ENCODE assay signal across 1 cellular context in genomic region chr1:245094954-245095353, GRCh38.
TF ChIP-seq lines count a peak whose summit lies in the region.

No MANE protein-coding gene starts in this region.

TF ChIP-seq in HepG2, 621 proteins besides CTCF, POLR2A, EP300 and RAD21 (continued from another document and continues in another):
- TF ChIP-seq FOSL2 (CRISPR knock-in tag; IDR thresholded peaks at IDR 0.05): peak; percentile 57; the same call in 1 of the 2 replicates
- no peak for TF ChIP-seq NR2F6 (IDR thresholded peaks at IDR 0.05)
- peak; percentile 64 for TF ChIP-seq NR2F6 (CRISPR knock-in tag; IDR thresholded peaks at IDR 0.05)
- TF ChIP-seq NKX3-1 (CRISPR knock-in tag; IDR thresholded peaks at IDR 0.05): no peak
- TF ChIP-seq YEATS2 (CRISPR knock-in tag; IDR thresholded peaks at IDR 0.05; ENCODE audit: borderline replicate concordance): 0 out of 2 replicates have a peak, but pooled peaks have one; percentile 45
- TF ChIP-seq MXI1 (IDR thresholded peaks at IDR 0.05; ENCODE audit: borderline replicate concordance, low read depth, low read length): no peak
- TF ChIP-seq HMG20B (CRISPR knock-in tag; conservative IDR thresholded peaks at IDR 0.05): no peak
- TF ChIP-seq ZNF264 (CRISPR knock-in tag; IDR thresholded peaks at IDR 0.05): no peak
- peak; percentile 47; the same call in 1 of the 2 replicates for TF ChIP-seq ZNF574 (CRISPR knock-in tag; IDR thresholded peaks at IDR 0.05)
- TF ChIP-seq ZBTB7B (CRISPR knock-in tag; IDR thresholded peaks at IDR 0.05): no peak
- TF ChIP-seq ZC3H13 (CRISPR knock-in tag; IDR thresholded peaks at IDR 0.05): no peak
- TF ChIP-seq RBM39 (IDR thresholded peaks at IDR 0.05; ENCODE audit: low read depth, low read length, poor library complexity, severe bottlenecking): no peak
- TF ChIP-seq EED (CRISPR knock-in tag; IDR thresholded peaks at IDR 0.05): no peak
- TF ChIP-seq ZNF7 (CRISPR knock-in tag; IDR thresholded peaks at IDR 0.05): no peak
- TF ChIP-seq BORCS8-MEF2B (CRISPR knock-in tag; IDR thresholded peaks at IDR 0.05): no peak
- peak; percentile 60; the same call in 1 of the 2 replicates for TF ChIP-seq ERF (CRISPR knock-in tag; IDR thresholded peaks at IDR 0.05)
- TF ChIP-seq ZNF644 (CRISPR knock-in tag; IDR thresholded peaks at IDR 0.05; ENCODE audit: low read depth): peak; percentile 74
- no peak for TF ChIP-seq RAD51 (IDR thresholded peaks at IDR 0.05; ENCODE audit: borderline replicate concordance)
- no peak for TF ChIP-seq ZBTB25 (CRISPR knock-in tag; IDR thresholded peaks at IDR 0.05)
- TF ChIP-seq ZNF503 (CRISPR knock-in tag; IDR thresholded peaks at IDR 0.05): no peak
- 0 out of 2 replicates have a peak, but pooled peaks have one; percentile 49 for TF ChIP-seq DPF2 (CRISPR knock-in tag; IDR thresholded peaks at IDR 0.05; ENCODE audit: borderline replicate concordance, low read depth)
- TF ChIP-seq AFF4 (CRISPR knock-in tag; IDR thresholded peaks at IDR 0.05): no peak
- no peak for TF ChIP-seq FOXP1 (IDR thresholded peaks at IDR 0.05)
- 0 out of 2 replicates have a peak, but pooled peaks have one; percentile 27 for TF ChIP-seq FOXP1 (CRISPR knock-in tag; IDR thresholded peaks at IDR 0.05)
- peak; percentile 82 for TF ChIP-seq ZNF687 (CRISPR knock-in tag; IDR thresholded peaks at IDR 0.05)
- no peak for TF ChIP-seq ZNF629 (CRISPR knock-in tag; conservative IDR thresholded peaks at IDR 0.05)
- no peak for TF ChIP-seq NFKBIZ (CRISPR knock-in tag; IDR thresholded peaks at IDR 0.05)
- TF ChIP-seq HOXD1 (CRISPR knock-in tag; IDR thresholded peaks at IDR 0.05): no peak
- peak; percentile 64 for TF ChIP-seq GABPB1 (CRISPR knock-in tag; IDR thresholded peaks at IDR 0.05)
- TF ChIP-seq HNRNPL (IDR thresholded peaks at IDR 0.05; ENCODE audit: low read depth, low read length): 0 out of 2 replicates have a peak, but pooled peaks have one; percentile 29
- TF ChIP-seq KDM1A (CRISPR knock-in tag; IDR thresholded peaks at IDR 0.05): no peak
- peak; percentile 78 for TF ChIP-seq ARID5B (CRISPR knock-in tag; IDR thresholded peaks at IDR 0.05)
- TF ChIP-seq ZNF343 (CRISPR knock-in tag; IDR thresholded peaks at IDR 0.05): 0 out of 2 replicates have a peak, but pooled peaks have one; percentile 53
- no peak for TF ChIP-seq KDM4B (CRISPR knock-in tag; IDR thresholded peaks at IDR 0.05)
- TF ChIP-seq HOXA3 (CRISPR knock-in tag; IDR thresholded peaks at IDR 0.05): peak; percentile 78
- TF ChIP-seq ZMYM4 (CRISPR knock-in tag; IDR thresholded peaks at IDR 0.05): peak; percentile 69; the same call in 1 of the 2 replicates
- TF ChIP-seq ZNF768 (CRISPR knock-in tag; IDR thresholded peaks at IDR 0.05): 0 out of 2 replicates have a peak, but pooled peaks have one; percentile 31
- TF ChIP-seq NCOA2 (CRISPR knock-in tag; IDR thresholded peaks at IDR 0.05): peak; percentile 84
- TF ChIP-seq NR2C2 (CRISPR knock-in tag; IDR thresholded peaks at IDR 0.05; ENCODE audit: borderline replicate concordance): 0 out of 2 replicates have a peak, but pooled peaks have one; percentile 43
- 0 out of 2 replicates have a peak, but pooled peaks have one; percentile 32 for TF ChIP-seq PATZ1 (CRISPR knock-in tag; IDR thresholded peaks at IDR 0.05)
- no peak for TF ChIP-seq ZNF773 (CRISPR knock-in tag; IDR thresholded peaks at IDR 0.05; ENCODE audit: borderline replicate concordance)
